ENCODE assay signal across 15 cellular contexts in the genomic region with DNA sequence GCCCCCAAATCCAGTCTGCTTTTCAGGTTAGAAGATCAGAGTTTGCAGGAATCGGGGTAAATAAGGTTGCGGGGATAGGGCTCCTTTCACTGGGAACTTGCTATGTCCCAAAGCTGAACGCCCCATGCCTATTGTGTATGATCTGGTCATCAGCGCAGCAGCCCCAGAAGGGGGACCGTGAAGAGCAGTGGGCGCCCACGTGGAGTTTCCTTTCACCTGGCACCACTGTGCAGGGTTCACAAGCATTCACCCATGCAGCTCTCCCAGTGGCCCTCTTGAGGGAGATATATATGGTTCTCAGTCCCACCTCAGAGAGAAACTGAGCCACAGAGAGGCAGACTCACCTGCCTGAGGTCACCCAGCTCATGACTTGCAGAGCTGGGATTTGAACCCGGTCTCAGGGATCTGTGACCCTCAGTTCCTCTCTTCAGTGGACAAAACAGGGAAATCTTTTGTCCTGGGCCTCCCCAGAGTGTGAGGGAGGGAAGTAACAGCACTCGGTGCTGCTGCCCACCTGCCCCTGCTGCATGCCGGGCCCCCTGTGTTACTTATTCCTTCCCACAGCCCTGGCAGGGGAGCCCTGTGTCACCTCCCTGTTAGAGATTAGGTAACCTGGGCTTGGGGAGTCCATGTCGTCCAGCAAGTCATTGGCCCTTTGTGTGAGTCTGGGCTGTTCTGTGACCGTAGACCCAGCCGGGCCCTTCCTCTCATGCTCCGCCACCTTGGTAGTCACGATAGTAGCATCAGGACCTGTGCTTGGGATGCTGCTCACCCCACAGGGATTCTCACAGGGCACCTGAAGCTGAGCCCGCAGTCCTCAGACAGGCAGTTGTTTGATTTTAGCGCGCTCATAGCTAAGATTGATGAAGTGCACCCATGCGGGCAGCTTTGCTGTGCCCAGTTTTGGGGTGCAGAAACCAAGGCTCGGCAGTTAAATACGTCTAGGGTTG. TPM values are rescaled to one million over a fixed set of nuclear protein-coding genes. Genes with fewer than 3 reads are reported as not detected.
DNase-seq lines count a peak whose midpoint lies in the region; ATAC-seq, FAIRE-seq and TF ChIP-seq lines count a peak whose summit lies in the region.
"Had no signal": no experiment of that assay in that cellular context is flagged by ENCODE, and none has a peak within 500 bp of the region (broad histone marks: within the 10 kb centered on the region; RNA-seq: fewer than 3 reads in every experiment).

No MANE protein-coding gene starts in this region.

- no peak for TF ChIP-seq CTCF in Calu3 (IDR thresholded peaks at IDR 0.05; ENCODE audit: unreplicated experiment)
- TF ChIP-seq CTCF in LNCaP clone FGC (IDR thresholded peaks at IDR 0.05; ENCODE audit: control insufficient read depth, extremely low read depth, insufficient read depth) = no peak
- no peak for TF ChIP-seq CTCF in esophagus squamous epithelium (IDR thresholded peaks at IDR 0.05)

- no peak for ATAC-seq in HG02798 (IDR thresholded peaks at IDR 0.05; ENCODE audit: poor library complexity, unreplicated experiment)
- no peak for ATAC-seq in activated CD4-positive, CD25-positive, alpha-beta regulatory T cell treated with anti-CD3 and anti-CD28 coated beads, Interleukin-2, amount 50 U/mL, for 24 hours

- peak overlapping the region; percentile 90 for H3K27ac Mint-ChIP-seq in Calu3 (ENCODE audit: unreplicated experiment)
- H3K27ac Mint-ChIP-seq: T-helper 2 cell treated with Interferon-gamma antibody and Interleukin-4, amounts not matched to agents 5 μg/mL and 100 μg/mL, for 36 hours had no signal

- H3K27me3 ChIP-seq in esophagus squamous epithelium (no peaks in the 10 kb centered on the region), SJCRH30 (no peaks in the 10 kb centered on the region)

- no peak for DNase-seq in Calu3
- DNase-seq in LNCaP clone FGC (ENCODE audit: low read depth) = no peak
- no peak for DNase-seq in esophagus squamous epithelium (lab: John Stamatoyannopoulos, UW)
- DNase-seq in posterior vena cava (ENCODE audit: low spot score) = peak; percentile 71
- no peak for DNase-seq in GM12891 (ENCODE audit: insufficient read length, low spot score)
- DNase-seq in SJCRH30 = no peak
- DNase-seq: activated CD4-positive, alpha-beta T cell treated with anti-CD3 and anti-CD28 coated beads, Interleukin-2, amount 50 U/mL, for 48 hours; CD4-positive, CD25-positive, alpha-beta regulatory T cell; central memory CD4-positive, alpha-beta T cell; stimulated activated CD4-positive, alpha-beta T cell treated with anti-CD3 and anti-CD28 coated beads, Interleukin-4, amount 100 ng/mL, for 24 hours; stimulated activated naive CD4-positive, alpha-beta T cell had no signal

- H3K9me3 Mint-ChIP-seq in Calu3 (ENCODE audit: low read depth, unreplicated experiment) = no peaks in the 10 kb centered on the region
- H3K9me3 Mint-ChIP-seq: CD4-positive, CD25-positive, alpha-beta regulatory T cell; mesothelial cell of epicardium; T-helper 2 cell treated with Interferon-gamma antibody and Interleukin-4, amounts not matched to agents 5 μg/mL and 100 μg/mL, for 36 hours had no signal

- H3K27ac ChIP-seq in esophagus squamous epithelium (peak overlapping the region; percentile 84 to 93 (median 88)), SJCRH30 (no peak overlapping the region)

- no peak for TF ChIP-seq POLR2A in esophagus squamous epithelium (IDR thresholded peaks at IDR 0.05)
- no peak for TF ChIP-seq POLR2A in GM12891 (IDR thresholded peaks at IDR 0.05; ENCODE audit: low read depth, low read length)

- H3K36me3 ChIP-seq in esophagus squamous epithelium = peaks cover 10 to 43% (median 13%) of the 10 kb centered on the region in 3 donors
- H3K36me3 ChIP-seq in SJCRH30 = peaks cover 41% of the 10 kb centered on the region

- WGBS in esophagus squamous epithelium, 2 donors = 84% methylated on average over 6 to 13 of the region's 21 CpGs

- no TSS peak for BruUV-seq in Calu3 (replicated peaks; lab: Mats Ljungman, UMichigan)

- H3K9me3 ChIP-seq in esophagus squamous epithelium (no peaks in the 10 kb centered on the region), SJCRH30 (replicated peaks) (no peaks in the 10 kb centered on the region)

- H3K27me3 Mint-ChIP-seq in Calu3 (ENCODE audit: unreplicated experiment) = no peaks in the 10 kb centered on the region
- H3K27me3 Mint-ChIP-seq: CD4-positive, CD25-positive, alpha-beta regulatory T cell had no signal

- no peak for FAIRE-seq in GM12891 (lab: Jason Lieb, UNC)

- peaks cover 38% of the 10 kb centered on the region for H3K4me1 Mint-ChIP-seq in Calu3 (ENCODE audit: low read depth, unreplicated experiment)

- H3K36me3 Mint-ChIP-seq in Calu3 (ENCODE audit: insufficient read depth, unreplicated experiment) = peaks cover 48% of the 10 kb centered on the region

- H3K4me3 Mint-ChIP-seq in Calu3 (ENCODE audit: low read depth, unreplicated experiment) = no peak overlapping the region
- H3K4me3 Mint-ChIP-seq: CD4-positive, CD25-positive, alpha-beta regulatory T cell; mesothelial cell of epicardium; T-helper 2 cell treated with Interferon-gamma antibody and Interleukin-4, amounts not matched to agents 5 μg/mL and 100 μg/mL, for 36 hours had no signal

- intact Hi-C loops in Calu3 (cut with micrococcal nuclease; ENCODE audit: unreplicated experiment) (no loop called here), esophagus squamous epithelium (cut with DNase I) (no loop called here), posterior vena cava (cut with DNase I) (no loop called here)

- H3K4me3 ChIP-seq in LNCaP clone FGC (ENCODE audit: low read depth, low read length) (0 out of 2 replicates have a peak overlapping the region, but pooled peaks have one; percentile 13), esophagus squamous epithelium (no peak overlapping the region), SJCRH30 (no peak overlapping the region)

- H3K4me1 ChIP-seq in esophagus squamous epithelium (peaks cover 38 to 80% (median 45%) of the 10 kb centered on the region in 3 donors), SJCRH30 (no peaks in the 10 kb centered on the region)

- CTCF ChIA-PET in Calu3 (lab: Charles Lee) = interaction anchor here (0.5 to 2.4 kb wide), 5 partner anchors 17 to 102 kb away, joined by 4 to 20 read pairs (median 6); no protein-coding TSS in a partner anchor

TF ChIP-seq in GM12891, 5 proteins besides CTCF, POLR2A, EP300 and RAD21:
- no peak for TF ChIP-seq SPI1 (IDR thresholded peaks at IDR 0.05; ENCODE audit: low read depth, low read length)
- TF ChIP-seq PAX5 (IDR thresholded peaks at IDR 0.05; ENCODE audit: insufficient read depth, low read length, severe bottlenecking) = no peak
- TF ChIP-seq POLR2AphosphoS5 (IDR thresholded peaks at IDR 0.05; ENCODE audit: low read depth, low read length) = no peak
- no peak for TF ChIP-seq TAF1 (IDR thresholded peaks at IDR 0.05; ENCODE audit: low read depth, low read length)
TF ChIP-seq in GM12891: peak in this region for 0.

RNA-seq across cellular contexts. Expression of a gene that starts 27.9 kb away (rescaled TPM):
- total RNA-seq in Calu3 (2022) = 124 and 128 TPM in 2 replicates
- total RNA-seq in esophagus squamous epithelium = 10 to 100 TPM; 33.8 to 51.3 (median 43.2) TPM
- total RNA-seq in posterior vena cava = 10 to 100 TPM; 44.3 to 46.8 TPM
- 42.5 TPM for polyA plus RNA-seq in GM12891 (2012; ENCODE audit: low read depth, missing spikeins)
- 97.7 and 98.1 TPM in 2 replicates for total RNA-seq in SJCRH30 (2014; rRNA removed; shearing (Covaris generic))

RNA-seq across cellular contexts. Expression of a gene that starts 38.6 kb away (rescaled TPM):
- total RNA-seq in Calu3 (2022) = not detected in 2 replicates
- total RNA-seq in esophagus squamous epithelium = 1 to 10 TPM in 1 of 4 donors, under 1 TPM in 3; 0.53 to 1.7 (median 0.62) TPM
- 10 to 100 TPM; 11.7 to 17.7 TPM for total RNA-seq in posterior vena cava
- not detected for polyA plus RNA-seq in GM12891 (2012; ENCODE audit: low read depth, missing spikeins)
- 39.7 and 41.8 TPM in 2 replicates for total RNA-seq in SJCRH30 (2014; rRNA removed; shearing (Covaris generic))
- total RNA-seq: CD4-positive, CD25-positive, alpha-beta regulatory T cell had no signal
- polyA plus RNA-seq: CD4-positive, CD25-positive, alpha-beta regulatory T cell had no signal

RNA-seq across cellular contexts. Expression of a gene that starts 53.9 kb away (rescaled TPM):
- not detected in 2 replicates for total RNA-seq in Calu3 (2022)
- total RNA-seq in esophagus squamous epithelium = not detected
- total RNA-seq in posterior vena cava = 1 to 10 TPM in 1 of 2 donors, under 1 TPM in 1; 0.37 to 1.2 TPM
- polyA plus RNA-seq in GM12891 (2012; ENCODE audit: low read depth, missing spikeins) = not detected
- 0.02 TPM in 1 of 2 replicates, not detected in the other for total RNA-seq in SJCRH30 (2014; rRNA removed; shearing (Covaris generic))
- total RNA-seq: CD4-positive, CD25-positive, alpha-beta regulatory T cell had no signal
- polyA plus RNA-seq: CD4-positive, CD25-positive, alpha-beta regulatory T cell had no signal

Comparison
In these comparisons a context has a peak if more than half of its experiments do, and no peak if none do; other contexts are left out.
1. RNA of a gene that starts 38.6 kb away (total RNA-seq): 39.7 to 41.8 TPM in SJCRH30 and 11.7 to 17.7 TPM in posterior vena cava; 0.53 to 1.7 TPM in esophagus squamous epithelium and not detected in Calu3; every median in the first group is over 4 times any median in the second.